In genomic region chr3:162569314-162569713, GRCh38 we compare ENCODE assay signal across 28 cellular contexts.
DNase-seq lines count a peak whose midpoint lies in the region; ATAC-seq and TF ChIP-seq lines count a peak whose summit lies in the region.
"Had no signal": no experiment of that assay in that cellular context is flagged by ENCODE, and none has a peak within 500 bp of the region (broad histone marks: within the 10 kb centered on the region; RNA-seq: fewer than 3 reads in every experiment).

No MANE protein-coding gene starts in this region.

- H3K36me3 Mint-ChIP-seq in progenitor cell of endocrine pancreas (ENCODE audit: insufficient read depth), result no peaks in the 10 kb centered on the region
- H3K36me3 Mint-ChIP-seq in activated naive CD4-positive, alpha-beta T cell treated with anti-CD3 and anti-CD28 coated beads, Interleukin-2, amount 50 U/mL, for 72 hours, result no peaks in the 10 kb centered on the region
- H3K36me3 Mint-ChIP-seq: CD4-positive, CD25-positive, alpha-beta regulatory T cell had no signal

- DNase-seq in DMS153 (lab: John Stamatoyannopoulos, UW) (peak; percentile 16), DMS153 treated with DMSO at 0.1 percent for 48 hours (lab: John Stamatoyannopoulos, UW; ENCODE audit: unreplicated experiment) (no peak), NCI-H69 (lab: John Stamatoyannopoulos, UW) (peak; percentile 87), epithelial cell of esophagus (ENCODE audit: low read depth) (peak; percentile 4), progenitor cell of endocrine pancreas (ENCODE audit: low spot score, unreplicated experiment) (no peak), HEK293T (ENCODE audit: extremely low spot score) (no peak), foreskin melanocyte (no peak)
- no peak for DNase-seq in activated naive CD4-positive, alpha-beta T cell treated with anti-CD3 and anti-CD28 coated beads, Interleukin-2, amount 50 U/mL, for 72 hours (ENCODE audit: low spot score in 2 of 2)
- DNase-seq: 8988T; activated CD4-positive, alpha-beta T cell treated with anti-CD3 and anti-CD28 coated beads, Interleukin-2, amount 50 U/mL, for 48 hours; activated naive CD4-positive, alpha-beta T cell treated with anti-CD3 and anti-CD28 coated beads, Interleukin-2, amount 50 U/mL, for 16 hours; amygdala; CD4-positive, CD25-positive, alpha-beta regulatory T cell; DMS 273 treated with DMSO at 0.1 percent for 48 hours; erythroblast; foreskin fibroblast; GDM1; H7; heart right ventricle; left cardiac atrium; NCI-H1105; NCI-H2081; NCI-H345; PC-9 had no signal

- POLR2A ChIA-PET in HEK293T (lab: Yijun Ruan, JAX), result no interaction called here

- CTCF ChIA-PET in HEK293T (lab: Yijun Ruan, JAX), result no interaction called here

- H3K4me3 ChIP-seq in epithelial cell of esophagus (ENCODE audit: low read length), result no peak overlapping the region
- H3K4me3 ChIP-seq: breast epithelium, heart right ventricle, PC-9, vagina had no signal

- H3K4me1 Mint-ChIP-seq in progenitor cell of endocrine pancreas (ENCODE audit: low read depth), result peaks cover 16% of the 10 kb centered on the region
- H3K4me1 Mint-ChIP-seq: CD4-positive, CD25-positive, alpha-beta regulatory T cell had no signal

- no peak for TF ChIP-seq CTCF in epithelial cell of esophagus (IDR thresholded peaks at IDR 0.05; ENCODE audit: insufficient read depth, low read depth, low read length, missing control alignments)
- TF ChIP-seq CTCF in progenitor cell of endocrine pancreas (IDR thresholded peaks at IDR 0.05; ENCODE audit: unreplicated experiment), result no peak

- H3K27ac Mint-ChIP-seq in progenitor cell of endocrine pancreas, result peak overlapping the region; percentile 1
- H3K27ac Mint-ChIP-seq in activated naive CD4-positive, alpha-beta T cell treated with anti-CD3 and anti-CD28 coated beads, Interleukin-2, amount 50 U/mL, for 72 hours, result no peak overlapping the region
- H3K27ac Mint-ChIP-seq: CD4-positive, CD25-positive, alpha-beta regulatory T cell; stimulated activated naive CD8-positive, alpha-beta T cell treated with anti-CD3 and anti-CD28 coated beads, Interleukin-15, Interleukin-2, amounts not matched to agents 100 ng/mL and 50 ng/mL, for 24 hours had no signal

- no peak overlapping the region for H3K4me3 Mint-ChIP-seq in progenitor cell of endocrine pancreas (ENCODE audit: low read depth)
- H3K4me3 Mint-ChIP-seq: CD4-positive, CD25-positive, alpha-beta regulatory T cell; stimulated activated naive CD8-positive, alpha-beta T cell treated with anti-CD3 and anti-CD28 coated beads, Interleukin-15, Interleukin-2, amounts not matched to agents 100 ng/mL and 50 ng/mL, for 24 hours had no signal

- peaks cover 10% of the 10 kb centered on the region for H3K9me3 Mint-ChIP-seq in progenitor cell of endocrine pancreas (ENCODE audit: low read depth)
- peaks cover 4 to 11% of the 10 kb centered on the region in 2 donors for H3K9me3 Mint-ChIP-seq in activated naive CD4-positive, alpha-beta T cell treated with anti-CD3 and anti-CD28 coated beads, Interleukin-2, amount 50 U/mL, for 72 hours
- H3K9me3 Mint-ChIP-seq: stimulated activated naive CD8-positive, alpha-beta T cell treated with anti-CD3 and anti-CD28 coated beads, Interleukin-15, Interleukin-2, amounts not matched to agents 100 ng/mL and 50 ng/mL, for 24 hours had no signal

- H3K27me3 Mint-ChIP-seq in progenitor cell of endocrine pancreas, result no peaks in the 10 kb centered on the region
- H3K27me3 Mint-ChIP-seq: CD4-positive, CD25-positive, alpha-beta regulatory T cell; stimulated activated naive CD8-positive, alpha-beta T cell treated with anti-CD3 and anti-CD28 coated beads, Interleukin-15, Interleukin-2, amounts not matched to agents 100 ng/mL and 50 ng/mL, for 24 hours had no signal

- no peak for ATAC-seq in activated naive CD4-positive, alpha-beta T cell treated with anti-CD3 and anti-CD28 coated beads, Interleukin-2, amount 50 U/mL, for 72 hours
- ATAC-seq: heart right ventricle, left cardiac atrium, Right ventricle myocardium inferior had no signal

TF ChIP-seq in HEK293T, 16 proteins besides CTCF, POLR2A, EP300 and RAD21:
- TF ChIP-seq HDGF (IDR thresholded peaks at IDR 0.05; ENCODE audit: borderline replicate concordance) (no peak), ZNF384 (IDR thresholded peaks at IDR 0.05) (no peak), SP1 (IDR thresholded peaks at IDR 0.05) (no peak), FOXA1 (IDR thresholded peaks at IDR 0.05) (no peak), LEF1 (IDR thresholded peaks at IDR 0.05; ENCODE audit: borderline replicate concordance) (no peak), BHLHE40 (IDR thresholded peaks at IDR 0.05; ENCODE audit: borderline replicate concordance) (no peak), CTBP1 (IDR thresholded peaks at IDR 0.05; ENCODE audit: borderline replicate concordance) (no peak), FOXM1 (IDR thresholded peaks at IDR 0.05; ENCODE audit: borderline replicate concordance) (no peak), SUZ12 (IDR thresholded peaks at IDR 0.05) (no peak), L3MBTL2 (conservative IDR thresholded peaks at IDR 0.05) (no peak), TARDBP (IDR thresholded peaks at IDR 0.05) (no peak), ARNT (IDR thresholded peaks at IDR 0.05) (no peak), ELF4 (IDR thresholded peaks at IDR 0.05) (no peak), PKNOX1 (IDR thresholded peaks at IDR 0.05) (no peak), NFRKB (IDR thresholded peaks at IDR 0.05) (no peak), FOXK2 (IDR thresholded peaks at IDR 0.05) (no peak)

Comparison
In these comparisons a context has a peak if more than half of its experiments do, and no peak if none do; other contexts are left out.
1. DNase-seq: peak in DMS153 (single experiment), NCI-H69 (single experiment) and epithelial cell of esophagus (single experiment); none in DMS153 treated with DMSO at 0.1 percent for 48 hours (single experiment), progenitor cell of endocrine pancreas (single experiment), activated naive CD4-positive, alpha-beta T cell treated with anti-CD3 and anti-CD28 coated beads, Interleukin-2, amount 50 U/mL, for 72 hours (0 of 2), HEK293T (single experiment) and foreskin melanocyte (single experiment).